In genomic region chr22:46584081-46584903, GRCh38 we compare ENCODE assay signal across 10 cellular contexts. TPM values are rescaled to one million over a fixed set of nuclear protein-coding genes. Genes with fewer than 3 reads are reported as not detected.
A peak's percentile ranks its signal among the peaks of the same experiment; 100 is the strongest.
DNase-seq lines count a peak whose midpoint lies in the region; ATAC-seq and TF ChIP-seq lines count a peak whose summit lies in the region.
"Had no signal": no experiment of that assay in that cellular context is flagged by ENCODE, and none has a peak within 500 bp of the region (broad histone marks: within the 10 kb centered on the region; RNA-seq: fewer than 3 reads in every experiment).

No MANE protein-coding gene starts in this region.

- no peak overlapping the region for H3K4me3 ChIP-seq in GM23338
- no peak overlapping the region for H3K4me3 ChIP-seq in right atrium auricular region
- H3K4me3 ChIP-seq in sigmoid colon: peak overlapping the region in 2 of 4 donors; percentile 10 to 17

- no peaks in the 10 kb centered on the region for H3K9me2 ChIP-seq in GM23338 (ENCODE audit: insufficient read depth)

- H3K36me3 Mint-ChIP-seq in GM23338 (ENCODE audit: low read depth) (no peaks in the 10 kb centered on the region), WTC11 (no peaks in the 10 kb centered on the region)

- CTCF ChIA-PET in WTC11 (lab: Charles Lee): interaction anchor here (0.8 to 1.8 kb wide), 3 partner anchors 14 to 216 kb away, joined by 3 to 5 read pairs (median 5); no protein-coding TSS in a partner anchor

- intact Hi-C loops in sigmoid colon (cut with DNase I): no loop called here

- H3K9me3 ChIP-seq in right atrium auricular region: no peaks in the 10 kb centered on the region
- H3K9me3 ChIP-seq in sigmoid colon: no peaks in the 10 kb centered on the region

- H3K27me3 ChIP-seq in GM23338 (ENCODE audit: insufficient read depth) (no peaks in the 10 kb centered on the region), right atrium auricular region (no peaks in the 10 kb centered on the region), sigmoid colon (no peaks in the 10 kb centered on the region)

- no peak overlapping the region for H3K27ac ChIP-seq in GM23338 (ENCODE audit: low read depth)
- peak overlapping the region; percentile 52 to 94 for H3K27ac ChIP-seq in right atrium auricular region
- no peak overlapping the region for H3K27ac ChIP-seq in sigmoid colon

- TF ChIP-seq EP300 in sigmoid colon (IDR thresholded peaks at IDR 0.05): no peak

- POLR2A ChIA-PET in WTC11 (lab: Charles Lee): no interaction called here

- no peak for TF ChIP-seq POLR2A in sigmoid colon (IDR thresholded peaks at IDR 0.05)

- no peak overlapping the region for H3K27ac Mint-ChIP-seq in GM23338
- H3K27ac Mint-ChIP-seq in WTC11: peak overlapping the region; percentile 74

- peaks cover 47% of the 10 kb centered on the region for H3K79me2 ChIP-seq in GM23338 (replicated peaks; ENCODE audit: insufficient read depth)

- H4K20me1 ChIP-seq in GM23338 (replicated peaks; ENCODE audit: insufficient read depth): no peaks in the 10 kb centered on the region; the same call in 1 of the 2 replicates

- H3K4me3 Mint-ChIP-seq in GM23338: no peak overlapping the region
- H3K4me3 Mint-ChIP-seq in WTC11: no peak overlapping the region

- H3K4me1 Mint-ChIP-seq in GM23338: peaks cover 59% of the 10 kb centered on the region
- peaks cover 54% of the 10 kb centered on the region for H3K4me1 Mint-ChIP-seq in WTC11

- no peaks in the 10 kb centered on the region for H3F3A ChIP-seq in GM23338 (replicated peaks; ENCODE audit: low read depth)

- TF ChIP-seq CTCF in GM23338 (conservative IDR thresholded peaks at IDR 0.05; ENCODE audit: low read depth in 2 of 2) (no peak), WTC11 (IDR thresholded peaks at IDR 0.05) (no peak), right atrium auricular region (IDR thresholded peaks at IDR 0.05) (no peak), sigmoid colon (IDR thresholded peaks at IDR 0.05) (no peak)

- H3K9me3 Mint-ChIP-seq in GM23338 (no peaks in the 10 kb centered on the region), WTC11 (no peaks in the 10 kb centered on the region)

- ATAC-seq in GM23338 (peak; percentile 32), WTC11 (peak; percentile 10), GM18511 (IDR thresholded peaks at IDR 0.05; ENCODE audit: unreplicated experiment) (no peak), GM21737 (IDR thresholded peaks at IDR 0.05; ENCODE audit: unreplicated experiment) (no peak), SK-N-SH treated with all-trans-retinoic acid at 6 μM for 48 hours (no peak)

- H3K36me3 ChIP-seq in GM23338 (ENCODE audit: insufficient read depth) (no peaks in the 10 kb centered on the region), right atrium auricular region (no peaks in the 10 kb centered on the region), sigmoid colon (no peaks in the 10 kb centered on the region)

- H3K4me1 ChIP-seq in GM23338 (ENCODE audit: insufficient read depth): peaks cover 16% of the 10 kb centered on the region; the same call in 1 of the 2 replicates
- H3K4me1 ChIP-seq in right atrium auricular region: peaks cover 0 to 84% of the 10 kb centered on the region in 2 donors
- H3K4me1 ChIP-seq in sigmoid colon: peaks cover 0 to 35% (median 24%) of the 10 kb centered on the region in 4 donors

- H3K27me3 Mint-ChIP-seq in GM23338 (ENCODE audit: insufficient read depth, low read depth, poor library complexity) (peaks cover 16% of the 10 kb centered on the region), WTC11 (ENCODE audit: low read depth) (no peaks in the 10 kb centered on the region)

- peak overlapping the region; percentile 32; the same call in 1 of the 2 replicates for H3K4me2 ChIP-seq in GM23338

- no peak overlapping the region for H2AFZ ChIP-seq in GM23338

- no peak for DNase-seq in GM23338 (ENCODE audit: low spot score)
- DNase-seq in WTC11 (ENCODE audit: low spot score): no peak
- DNase-seq in right atrium auricular region (ENCODE audit: low spot score): no peak
- peak; percentile 57 for DNase-seq in sigmoid colon
- DNase-seq in activated CD4-positive, alpha-beta T cell treated with anti-CD3 and anti-CD28 coated beads for 1 hour: no peak
- DNase-seq: cortex of kidney, DMS153 had no signal

- 85 to 88% methylated on average over 41 of the region's 41 CpGs for WGBS in sigmoid colon, 2 donors

TF ChIP-seq in GM23338, 12 proteins besides CTCF, POLR2A, EP300 and RAD21 (continues in another document):
- no peak for TF ChIP-seq JUNB (IDR thresholded peaks at IDR 0.05; ENCODE audit: unreplicated experiment)
- no peak for TF ChIP-seq EZH2 (IDR thresholded peaks at IDR 0.05; ENCODE audit: low read depth, unreplicated experiment)
- no peak for TF ChIP-seq CREB1 (CRISPR knock-in tag; IDR thresholded peaks at IDR 0.05; ENCODE audit: low read depth)

TF ChIP-seq in WTC11, 78 proteins besides CTCF, POLR2A, EP300 and RAD21 (continues in another document):
- TF ChIP-seq NR2C2 (CRISPR knock-in tag; IDR thresholded peaks at IDR 0.05) (no peak), CREM (CRISPR knock-in tag; IDR thresholded peaks at IDR 0.05) (no peak), AFF4 (CRISPR knock-in tag; IDR thresholded peaks at IDR 0.05; ENCODE audit: borderline replicate concordance) (no peak)

TF ChIP-seq in SK-N-SH treated with all-trans-retinoic acid at 6 μM for 48 hours, 23 proteins besides CTCF, POLR2A, EP300 and RAD21:
- TF ChIP-seq ZFP30 (CRISPR knock-in tag; IDR thresholded peaks at IDR 0.05) (no peak), PATZ1 (CRISPR knock-in tag; IDR thresholded peaks at IDR 0.05; ENCODE audit: borderline replicate concordance) (no peak), CSRNP3 (CRISPR knock-in tag; IDR thresholded peaks at IDR 0.05) (no peak), TOX (CRISPR knock-in tag; IDR thresholded peaks at IDR 0.05; ENCODE audit: borderline replicate concordance) (no peak), ZNF565 (CRISPR knock-in tag; conservative IDR thresholded peaks at IDR 0.05; ENCODE audit: low read depth) (no peak), CSDC2 (CRISPR knock-in tag; IDR thresholded peaks at IDR 0.05) (no peak), BACH2 (CRISPR knock-in tag; IDR thresholded peaks at IDR 0.05; ENCODE audit: borderline replicate concordance) (no peak), ESRRG (CRISPR knock-in tag; IDR thresholded peaks at IDR 0.05) (no peak)

RNA-seq across cellular contexts. Expression of gene GRAMD4, which starts 35.9 kb away (rescaled TPM):
- total RNA-seq in GM23338 (2014; rRNA removed; shearing (Covaris generic)): 19.7 and 81.8 TPM in 2 replicates
- polyA plus RNA-seq in GM23338 (2016; fragmentation: Nextera tagmentation; extraction: Ambion mirVana) (2.7 and 3.1 TPM in 2 replicates), sigmoid colon (10 to 100 TPM; 22.8 to 57.2 (median 28.9) TPM)
- total RNA-seq in WTC11 (2021) (32.8 to 41.0 TPM (median 33.1 TPM) in 3 replicates), right atrium auricular region (10 to 100 TPM; 29.1 to 31.6 TPM), sigmoid colon (10 to 100 TPM; 11.6 to 46.2 (median 18.4) TPM)

RNA-seq across cellular contexts. Expression of gene CELSR1, which starts 46.9 kb away (rescaled TPM):
- total RNA-seq in GM23338 (2014; rRNA removed; shearing (Covaris generic)): 20.4 and 21.0 TPM in 2 replicates
- polyA plus RNA-seq in GM23338 (2016; fragmentation: Nextera tagmentation; extraction: Ambion mirVana) (4.8 and 6.1 TPM in 2 replicates), sigmoid colon (1 to 10 TPM in 1 of 3 donors, under 1 TPM in 2; 0.23 to 5.0 (median 0.60) TPM)
- total RNA-seq in WTC11 (2021) (16.8 to 20.8 TPM (median 19.9 TPM) in 3 replicates), right atrium auricular region (1 to 10 TPM; 7.1 to 9.6 TPM), sigmoid colon (1 to 10 TPM in 2 of 4 donors, under 1 TPM in 2; 0.81 to 2.5 (median 1.5) TPM)

Comparison
In these comparisons a context has a peak if more than half of its experiments do, and no peak if none do; other contexts are left out.
1. ATAC-seq: peak in GM23338 (single experiment) and WTC11 (single experiment); none in GM18511 (single experiment), GM21737 (single experiment) and SK-N-SH treated with all-trans-retinoic acid at 6 μM for 48 hours (single experiment).
2. H3K27ac ChIP-seq: peak in right atrium auricular region (2 of 2); none in GM23338 (single experiment) and sigmoid colon (0 of 4).